Comparison of ENCODE assay signal across 33 cellular contexts in the genomic region with DNA sequence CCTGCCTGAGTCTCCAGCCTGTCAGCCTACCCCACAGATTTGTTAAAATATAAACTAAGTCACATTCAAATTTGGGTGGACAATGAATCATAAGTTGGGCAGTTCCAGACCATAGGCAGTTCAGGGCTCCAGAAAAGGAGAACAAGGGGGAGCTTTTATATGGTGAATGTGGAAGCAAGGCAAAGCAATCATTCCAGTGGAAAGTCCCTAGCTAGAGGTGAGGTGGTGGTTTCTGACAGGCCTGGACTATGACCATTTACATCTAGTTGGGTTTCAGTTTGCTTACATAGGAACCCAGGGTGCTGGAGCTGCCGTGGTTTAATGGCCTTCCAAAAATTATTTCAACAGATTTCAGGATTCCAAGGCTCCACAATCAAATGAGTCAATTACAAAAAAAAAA.
"Had no signal": no experiment of that assay in that cellular context is flagged by ENCODE, and none has a peak within 500 bp of the region (broad histone marks: within the 10 kb centered on the region; RNA-seq: fewer than 3 reads in every experiment).

No MANE protein-coding gene starts in this region.

- H3K4me3 Mint-ChIP-seq: activated CD4-positive, alpha-beta memory T cell treated with anti-CD3 and anti-CD28 coated beads, Interleukin-2, amount 10 ng/mL, durations not matched to agents 7 days and 5 days; activated CD4-positive, alpha-beta T cell treated with anti-CD3 and anti-CD28 coated beads, Interleukin-2, amount 10 ng/mL, durations not matched to agents 7 days and 5 days; activated naive CD4-positive, alpha-beta T cell treated with anti-CD3 and anti-CD28 coated beads, Interleukin-2, amount 10 ng/mL, durations not matched to agents 7 days and 5 days; activated naive CD8-positive, alpha-beta T cell treated with anti-CD3 and anti-CD28 coated beads, Interleukin-2, amount 10 ng/mL, durations not matched to agents 7 days and 5 days; activated T-cell treated with anti-CD3 and anti-CD28 coated beads, Interleukin-2, amount 50 U/mL, for 24 hours; activated T-cell treated with anti-CD3 and anti-CD28 coated beads, Interleukin-2, amount 50 U/mL, for 72 hours; brain; T-helper 17 cell; T-helper 2 cell treated with Interferon-gamma antibody and Interleukin-4, amounts not matched to agents 5 μg/mL and 100 μg/mL, for 36 hours; WTC11 had no signal

- H3K4me1 Mint-ChIP-seq: activated CD4-positive, alpha-beta memory T cell treated with anti-CD3 and anti-CD28 coated beads, Interleukin-2, amount 10 ng/mL, durations not matched to agents 7 days and 5 days; activated CD4-positive, alpha-beta T cell treated with anti-CD3 and anti-CD28 coated beads, Interleukin-2, amount 10 ng/mL, durations not matched to agents 7 days and 5 days; activated naive CD4-positive, alpha-beta T cell treated with anti-CD3 and anti-CD28 coated beads, Interleukin-2, amount 10 ng/mL, durations not matched to agents 7 days and 5 days; activated naive CD8-positive, alpha-beta T cell treated with anti-CD3 and anti-CD28 coated beads, Interleukin-2, amount 10 ng/mL, durations not matched to agents 7 days and 5 days had no signal

- DNase-seq: activated CD4-positive, alpha-beta memory T cell treated with anti-CD3 and anti-CD28 coated beads, Interleukin-2, amount 10 ng/mL, durations not matched to agents 7 days and 5 days; activated CD4-positive, alpha-beta T cell treated with anti-CD3 and anti-CD28 coated beads for 1 hour; activated CD4-positive, alpha-beta T cell treated with anti-CD3 and anti-CD28 coated beads for 4 hours; activated CD4-positive, alpha-beta T cell treated with anti-CD3 and anti-CD28 coated beads, Interleukin-2, amount 10 ng/mL, durations not matched to agents 7 days and 5 days; activated CD4-positive, alpha-beta T cell treated with anti-CD3 and anti-CD28 coated beads, Interleukin-2, amount 50 U/mL, for 4 hours; activated CD8-positive, alpha-beta memory T cell treated with anti-CD3 and anti-CD28 coated beads, Interleukin-2, amount 50 U/mL, for 48 hours; activated gamma-delta T cell; activated naive CD4-positive, alpha-beta T cell; activated naive CD4-positive, alpha-beta T cell treated with anti-CD3 and anti-CD28 coated beads, Interleukin-2, amount 10 ng/mL, durations not matched to agents 7 days and 5 days; activated naive CD8-positive, alpha-beta T cell treated with anti-CD3 and anti-CD28 coated beads, Interleukin-2, amount 10 ng/mL, durations not matched to agents 7 days and 5 days; activated T-cell treated with anti-CD3 and anti-CD28 coated beads for 4 hours; activated T-cell treated with anti-CD3 and anti-CD28 coated beads, Interleukin-2, amount 50 U/mL, for 24 hours; activated T-cell treated with anti-CD3 and anti-CD28 coated beads, Interleukin-2, amount 50 U/mL, for 72 hours; central memory CD4-positive, alpha-beta T cell; cerebellar nuclear complex; colonic mucosa; effector CD8-positive, alpha-beta T cell; foreskin fibroblast; gastrocnemius medialis; glutamatergic neuron; heart left ventricle; T-helper 1 cell; T-helper 17 cell; T1000 had no signal

- H3K27me3 ChIP-seq: ascending aorta, breast epithelium, cardiac muscle cell, colonic mucosa, gastrocnemius medialis, heart left ventricle had no signal

- H3K27ac Mint-ChIP-seq: activated CD4-positive, alpha-beta memory T cell treated with anti-CD3 and anti-CD28 coated beads, Interleukin-2, amount 10 ng/mL, durations not matched to agents 7 days and 5 days; activated CD4-positive, alpha-beta T cell treated with anti-CD3 and anti-CD28 coated beads, Interleukin-2, amount 10 ng/mL, durations not matched to agents 7 days and 5 days; activated naive CD4-positive, alpha-beta T cell treated with anti-CD3 and anti-CD28 coated beads, Interleukin-2, amount 10 ng/mL, durations not matched to agents 7 days and 5 days; activated naive CD4-positive, alpha-beta T cell treated with anti-CD3 and anti-CD28 coated beads, Interleukin-2, amount 50 U/mL, for 72 hours; activated naive CD8-positive, alpha-beta T cell treated with anti-CD3 and anti-CD28 coated beads, Interleukin-2, amount 10 ng/mL, durations not matched to agents 7 days and 5 days; activated T-cell treated with anti-CD3 and anti-CD28 coated beads, Interleukin-2, amount 50 U/mL, for 24 hours; activated T-cell treated with anti-CD3 and anti-CD28 coated beads, Interleukin-2, amount 50 U/mL, for 72 hours; brain; T-helper 17 cell; T-helper 2 cell treated with Interferon-gamma antibody and Interleukin-4, amounts not matched to agents 5 μg/mL and 100 μg/mL, for 36 hours; WTC11 had no signal

- H3K27me3 Mint-ChIP-seq: activated CD4-positive, alpha-beta T cell treated with anti-CD3 and anti-CD28 coated beads, Interleukin-2, amount 10 ng/mL, durations not matched to agents 7 days and 5 days; activated naive CD4-positive, alpha-beta T cell treated with anti-CD3 and anti-CD28 coated beads, Interleukin-2, amount 10 ng/mL, durations not matched to agents 7 days and 5 days; activated naive CD8-positive, alpha-beta T cell treated with anti-CD3 and anti-CD28 coated beads, Interleukin-2, amount 10 ng/mL, durations not matched to agents 7 days and 5 days; activated T-cell treated with anti-CD3 and anti-CD28 coated beads, Interleukin-2, amount 50 U/mL, for 24 hours; brain; T-helper 17 cell had no signal

- H3K4me3 ChIP-seq: ascending aorta, breast epithelium, cardiac muscle cell, colonic mucosa, gastrocnemius medialis, heart left ventricle had no signal

- H3K9me3 ChIP-seq: ascending aorta, breast epithelium, colonic mucosa, gastrocnemius medialis had no signal

- H3K4me1 ChIP-seq: breast epithelium, colonic mucosa had no signal

- H3K36me3 ChIP-seq: ascending aorta, breast epithelium, cardiac muscle cell, colonic mucosa, gastrocnemius medialis, heart left ventricle had no signal

- ATAC-seq: activated T-cell treated with anti-CD3 and anti-CD28 coated beads, Interleukin-2, amount 50 U/mL, for 72 hours; gastrocnemius medialis; heart left ventricle; T-helper 17 cell; WTC11 had no signal

- H3K27ac ChIP-seq: ascending aorta, breast epithelium, cardiac muscle cell, colonic mucosa, epithelial cell of prostate, gastrocnemius medialis, heart left ventricle, VCaP had no signal
